Comparison of ENCODE assay signal across 13 cellular contexts in genomic region chr3:172260381-172260780, GRCh38.
DNase-seq lines count a peak whose midpoint lies in the region; ATAC-seq, FAIRE-seq and TF ChIP-seq lines count a peak whose summit lies in the region.
"Had no signal": no experiment of that assay in that cellular context is flagged by ENCODE, and none has a peak within 500 bp of the region (broad histone marks: within the 10 kb centered on the region; RNA-seq: fewer than 3 reads in every experiment).

No MANE protein-coding gene starts in this region.

- WGBS in suprapubic skin, result 82% methylated on average over 2 of the region's 2 CpGs
- 80 to 89% methylated on average over 2 of the region's 2 CpGs for WGBS in testis, 2 donors

- TF ChIP-seq EP300 in suprapubic skin (IDR thresholded peaks at IDR 0.05), result no peak

- TF ChIP-seq CTCF in brain microvascular endothelial cell (IDR thresholded peaks at IDR 0.05; ENCODE audit: low read depth, low read length, missing control alignments) (no peak), left lung (IDR thresholded peaks at IDR 0.05) (no peak), suprapubic skin (IDR thresholded peaks at IDR 0.05) (no peak), testis (IDR thresholded peaks at IDR 0.05) (no peak), mucosa of descending colon (IDR thresholded peaks at IDR 0.05) (no peak)

- peaks cover 17 to 47% (median 25%) of the 10 kb centered on the region in 3 donors for H3K36me3 Mint-ChIP-seq in immature natural killer cell

- peak; percentile 42 for FAIRE-seq in GM19239 (lab: Jason Lieb, UNC)

- DNase-seq in GM19239 (ENCODE audit: insufficient read length, low spot score) (no peak), brain microvascular endothelial cell (no peak), left lung (no peak), suprapubic skin (ENCODE audit: low spot score in 2 of 2) (no peak), testis (no peak), mucosa of descending colon (no peak), immature natural killer cell (no peak)
- DNase-seq: activated naive CD8-positive, alpha-beta T cell treated with anti-CD3 and anti-CD28 coated beads, Interleukin-2, amount 10 ng/mL, durations not matched to agents 7 days and 5 days; CD8-positive, alpha-beta memory T cell; MM.1S; naive thymus-derived CD4-positive, alpha-beta T cell; T1000 had no signal

- H3K4me3 ChIP-seq in brain microvascular endothelial cell (ENCODE audit: low read depth, low read length), result no peak overlapping the region
- no peak overlapping the region for H3K4me3 ChIP-seq in left lung
- H3K4me3 ChIP-seq in suprapubic skin, result no peak overlapping the region
- no peak overlapping the region for H3K4me3 ChIP-seq in testis
- H3K4me3 ChIP-seq in mucosa of descending colon, result no peak overlapping the region

- ATAC-seq in left lung (peak; percentile 43), mucosa of descending colon (no peak), HG02588 (IDR thresholded peaks at IDR 0.05; ENCODE audit: unreplicated experiment) (no peak)
- ATAC-seq: naive thymus-derived CD4-positive, alpha-beta T cell had no signal

- TF ChIP-seq POLR2A in suprapubic skin (IDR thresholded peaks at IDR 0.05) (no peak), testis (IDR thresholded peaks at IDR 0.05) (no peak)

- intact Hi-C loops in left lung (cut with DNase I), result no loop called here
- intact Hi-C loops in testis (cut with DNase I; ENCODE audit: low total_unique reads), result no loop called here
- intact Hi-C loops in mucosa of descending colon (cut with DNase I, micrococcal nuclease), result no loop called here

- peaks cover 27 to 60% of the 10 kb centered on the region in 2 donors for H3K4me1 Mint-ChIP-seq in immature natural killer cell
- H3K4me1 Mint-ChIP-seq: activated naive CD8-positive, alpha-beta T cell treated with anti-CD3 and anti-CD28 coated beads, Interleukin-2, amount 10 ng/mL, durations not matched to agents 7 days and 5 days; CD8-positive, alpha-beta memory T cell had no signal

- H3K36me3 ChIP-seq in brain microvascular endothelial cell (replicated peaks), result peaks cover 53% of the 10 kb centered on the region
- H3K36me3 ChIP-seq in left lung, result peaks cover 0 to 48% of the 10 kb centered on the region in 2 donors
- H3K36me3 ChIP-seq in suprapubic skin, result no peaks in the 10 kb centered on the region
- H3K36me3 ChIP-seq in testis (ENCODE audit: low read depth, missing control alignments), result no peaks in the 10 kb centered on the region
- H3K36me3 ChIP-seq in mucosa of descending colon (ENCODE audit: low read depth), result no peaks in the 10 kb centered on the region

- H3K4me3 Mint-ChIP-seq in immature natural killer cell, result no peak overlapping the region
- H3K4me3 Mint-ChIP-seq: activated naive CD8-positive, alpha-beta T cell treated with anti-CD3 and anti-CD28 coated beads, Interleukin-2, amount 10 ng/mL, durations not matched to agents 7 days and 5 days; CD8-positive, alpha-beta memory T cell; naive thymus-derived CD4-positive, alpha-beta T cell had no signal

- in situ Hi-C loops in brain microvascular endothelial cell (cut with HindIII; ENCODE audit: low pct_ligation_motif_present, low sequenced_read_pairs), result no loop called here

- H3K27ac ChIP-seq in brain microvascular endothelial cell (peak overlapping the region; percentile 82), left lung (peak overlapping the region; percentile 11 to 15), suprapubic skin (peak overlapping the region; percentile 43), testis (peak overlapping the region in 1 of 2 donors; percentile 49)

- H3K9me3 Mint-ChIP-seq in immature natural killer cell, result no peaks in the 10 kb centered on the region
- H3K9me3 Mint-ChIP-seq: activated naive CD8-positive, alpha-beta T cell treated with anti-CD3 and anti-CD28 coated beads, Interleukin-2, amount 10 ng/mL, durations not matched to agents 7 days and 5 days; CD8-positive, alpha-beta memory T cell had no signal

- H3K4me1 ChIP-seq in left lung (peaks cover 20 to 32% of the 10 kb centered on the region in 2 donors), suprapubic skin (peaks cover 50% of the 10 kb centered on the region), testis (peaks cover 29% of the 10 kb centered on the region), mucosa of descending colon (ENCODE audit: low read depth) (no peaks in the 10 kb centered on the region)

- no peaks in the 10 kb centered on the region for H3K27me3 Mint-ChIP-seq in immature natural killer cell (ENCODE audit: low read depth in 3 of 3)
- H3K27me3 Mint-ChIP-seq: activated naive CD8-positive, alpha-beta T cell treated with anti-CD3 and anti-CD28 coated beads, Interleukin-2, amount 10 ng/mL, durations not matched to agents 7 days and 5 days; CD8-positive, alpha-beta memory T cell; naive thymus-derived CD4-positive, alpha-beta T cell had no signal

- H3K27me3 ChIP-seq in brain microvascular endothelial cell (replicated peaks) (no peaks in the 10 kb centered on the region), left lung (no peaks in the 10 kb centered on the region), suprapubic skin (no peaks in the 10 kb centered on the region), testis (no peaks in the 10 kb centered on the region)

- no peaks in the 10 kb centered on the region for H3K9me3 ChIP-seq in left lung
- H3K9me3 ChIP-seq in suprapubic skin, result no peaks in the 10 kb centered on the region
- H3K9me3 ChIP-seq in testis, result no peaks in the 10 kb centered on the region
- no peaks in the 10 kb centered on the region for H3K9me3 ChIP-seq in mucosa of descending colon

- H3K27ac Mint-ChIP-seq in immature natural killer cell, result peak overlapping the region in 2 of 6 donors; percentile 13 to 41
- H3K27ac Mint-ChIP-seq: activated naive CD8-positive, alpha-beta T cell treated with anti-CD3 and anti-CD28 coated beads, Interleukin-2, amount 10 ng/mL, durations not matched to agents 7 days and 5 days; CD8-positive, alpha-beta memory T cell; naive thymus-derived CD4-positive, alpha-beta T cell had no signal
